ENCODE assay signal across 29 cellular contexts in the genomic region with DNA sequence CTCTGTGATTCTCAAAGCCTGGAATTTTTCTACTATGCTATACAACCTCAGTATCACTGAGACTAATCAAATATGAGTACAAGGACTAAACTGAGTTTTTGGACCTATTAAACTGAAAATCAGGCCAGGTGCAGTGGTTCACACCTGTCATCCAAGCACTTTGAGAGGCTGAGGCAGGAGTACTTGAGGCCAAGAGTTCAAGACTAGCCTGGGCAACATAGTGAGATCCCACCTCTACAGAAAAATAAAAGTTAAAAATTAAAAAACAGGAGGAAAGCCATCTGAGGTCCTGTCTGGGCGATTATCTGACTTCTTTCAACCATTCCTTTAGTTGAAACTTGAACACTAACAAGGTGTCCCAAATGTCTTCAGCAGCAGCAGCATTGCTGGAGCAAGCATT.
"Had no signal": no experiment of that assay in that cellular context is flagged by ENCODE, and none has a peak within 500 bp of the region (broad histone marks: within the 10 kb centered on the region; RNA-seq: fewer than 3 reads in every experiment).

No MANE protein-coding gene starts in this region.

- DNase-seq: NCI-H1048, NCI-H1092 treated with DMSO at 0.1 percent for 48 hours, NCI-H1105 treated with DMSO at 0.1 percent for 48 hours, NCI-H1436, NCI-H146, NCI-H1694, NCI-H187 treated with DMSO at 0.1 percent for 48 hours, NCI-H2029, NCI-H2081, NCI-H2171 treated with DMSO at 0.1 percent for 48 hours, NCI-H226, NCI-H446 treated with DMSO at 0.1 percent for 48 hours, NCI-H510A, NCI-H524, NCI-H526, NCI-H69, NCI-H748 treated with DMSO at 0.1 percent for 48 hours, PC-9, SHP77, SIG-M5, SJCRH30, T-cell, T-helper 17 cell had no signal

- H3K4me1 ChIP-seq: SJCRH30 had no signal

- H3K27me3 ChIP-seq: SJCRH30 had no signal

- H3K9me3 ChIP-seq: SJCRH30 had no signal

- H3K4me3 ChIP-seq: PC-9, SJCRH30, SK-N-MC had no signal

- H3K27ac ChIP-seq: PC-9, RWPE1, SJCRH30, SK-N-MC had no signal

- H2AFZ ChIP-seq: PC-9 had no signal

- ATAC-seq: Panc1, Right ventricle myocardium inferior, SK-N-SH treated with all-trans-retinoic acid at 6 μM for 48 hours, T-cell, T-helper 17 cell had no signal

- FAIRE-seq: RCC 7860 had no signal

- H3K4me2 ChIP-seq: PC-9 had no signal
